In genomic region chr7:116713918-116714317, GRCh38 we compare ENCODE assay signal across 1 cellular context.
TF ChIP-seq lines count a peak whose summit lies in the region.

No MANE protein-coding gene starts in this region.

TF ChIP-seq in WTC11, 78 proteins besides CTCF, POLR2A, EP300 and RAD21 (continued from another document):
- no peak for TF ChIP-seq HMGXB4 (CRISPR knock-in tag; IDR thresholded peaks at IDR 0.05)
- no peak for TF ChIP-seq ZNF416 (CRISPR knock-in tag; IDR thresholded peaks at IDR 0.05)
- no peak for TF ChIP-seq MLX (CRISPR knock-in tag; IDR thresholded peaks at IDR 0.05)
- no peak for TF ChIP-seq SOX15 (CRISPR knock-in tag; IDR thresholded peaks at IDR 0.05)
- TF ChIP-seq CREM (CRISPR knock-in tag; IDR thresholded peaks at IDR 0.05), result no peak
- no peak for TF ChIP-seq TEAD4 (CRISPR knock-in tag; IDR thresholded peaks at IDR 0.05)
